8 cellular contexts compared by ENCODE assay signal in genomic region chr12:62602445-62603060, GRCh38.
A peak's percentile ranks its signal among the peaks of the same experiment; 100 is the strongest.
DNase-seq lines count a peak whose midpoint lies in the region; ATAC-seq and TF ChIP-seq lines count a peak whose summit lies in the region.

No MANE protein-coding gene starts in this region.

- H3K36me3 ChIP-seq in ACC112 (ENCODE audit: insufficient read depth, low read length): peaks cover 13% of the 10 kb centered on the region; the same call in 1 of the 2 replicates
- H3K36me3 ChIP-seq in breast epithelium: no peaks in the 10 kb centered on the region
- no peaks in the 10 kb centered on the region for H3K36me3 ChIP-seq in smooth muscle cell (ENCODE audit: low read depth)

- peaks cover 64% of the 10 kb centered on the region for H3K79me2 ChIP-seq in ACC112 (ENCODE audit: control insufficient read depth, insufficient read depth, low read length, unreplicated experiment)
- peaks cover 42% of the 10 kb centered on the region for H3K79me2 ChIP-seq in smooth muscle cell (ENCODE audit: low read depth)

- peaks cover 39% of the 10 kb centered on the region for H3K4me1 ChIP-seq in ACC112 (ENCODE audit: control insufficient read depth, insufficient read depth, low read length, unreplicated experiment)
- peaks cover 0 to 4% of the 10 kb centered on the region in 2 donors for H3K4me1 ChIP-seq in breast epithelium
- H3K4me1 ChIP-seq in smooth muscle cell (ENCODE audit: low read depth): peaks cover 28% of the 10 kb centered on the region

- H3K9me3 ChIP-seq in breast epithelium (no peaks in the 10 kb centered on the region), smooth muscle cell (replicated peaks; ENCODE audit: low read depth) (no peaks in the 10 kb centered on the region)

- intact Hi-C loops in breast epithelium (cut with DNase I; ENCODE audit: low total_unique reads): loop anchor here (5.0 kb wide), 1 partner anchor 190 kb away; no protein-coding TSS in a partner anchor

- H3K27me3 ChIP-seq in ACC112 (ENCODE audit: insufficient read depth, low read length) (no peaks in the 10 kb centered on the region), breast epithelium (no peaks in the 10 kb centered on the region), smooth muscle cell (ENCODE audit: low read depth) (no peaks in the 10 kb centered on the region)

- TF ChIP-seq CTCF in VCaP (conservative IDR thresholded peaks at IDR 0.05) (no peak), breast epithelium (IDR thresholded peaks at IDR 0.05) (no peak), smooth muscle cell (IDR thresholded peaks at IDR 0.05; ENCODE audit: borderline replicate concordance, insufficient read depth, poor library complexity, severe bottlenecking) (no peak)

- H4K20me1 ChIP-seq in smooth muscle cell (ENCODE audit: low read depth): peaks cover 37% of the 10 kb centered on the region

- H3K4me2 ChIP-seq in smooth muscle cell: peak overlapping the region; percentile 98

- peak; percentile 97 for DNase-seq in NCI-H2171 treated with DMSO at 0.1 percent for 48 hours (lab: John Stamatoyannopoulos, UW)
- DNase-seq in breast epithelium (ENCODE audit: low spot score in 2 of 2): peak; percentile 80 to 88
- DNase-seq in iPS-NIHi7 (ENCODE audit: extremely low spot score): peak; percentile 77
- peak; percentile 90 for DNase-seq in smooth muscle cell (lab: John Stamatoyannopoulos, UW; ENCODE audit: unreplicated experiment)

- H3K4me3 ChIP-seq in ACC112 (ENCODE audit: low read depth, low read length) (peak overlapping the region; percentile 87), breast epithelium (peak overlapping the region; percentile 73 to 85 (median 76)), smooth muscle cell (peak overlapping the region; percentile 90)

- H2AFZ ChIP-seq in ACC112 (ENCODE audit: low read length, unreplicated experiment) (peak overlapping the region; percentile 61), smooth muscle cell (ENCODE audit: low read depth) (peak overlapping the region; percentile 96)

- peak; percentile 60 for TF ChIP-seq POLR2A in breast epithelium (IDR thresholded peaks at IDR 0.05)

- ATAC-seq in GM18870 (IDR thresholded peaks at IDR 0.05; ENCODE audit: unreplicated experiment) (peak; percentile 71), HG03108 (IDR thresholded peaks at IDR 0.05; ENCODE audit: unreplicated experiment) (peak; percentile 66)

- peaks cover 7% of the 10 kb centered on the region for H3F3A ChIP-seq in smooth muscle cell (ENCODE audit: low read depth)

- H3K9ac ChIP-seq in smooth muscle cell (ENCODE audit: low read depth): peak overlapping the region; percentile 99

- WGBS in smooth muscle cell (ENCODE audit: low lambda C conversion rate): under 1% methylated on average over 59 of the region's 59 CpGs

- peak overlapping the region; percentile 97 for H3K27ac ChIP-seq in ACC112 (ENCODE audit: low read depth, low read length)
- peak overlapping the region; percentile 100 for H3K27ac ChIP-seq in VCaP
- H3K27ac ChIP-seq in breast epithelium: peak overlapping the region; percentile 99 to 100
- peak overlapping the region; percentile 100 for H3K27ac ChIP-seq in smooth muscle cell (ENCODE audit: low read depth)

Comparison
In these comparisons a context has a peak if more than half of its experiments do, and no peak if none do; other contexts are left out.
1. Peak in every context shown above with its lines: DNase-seq, ATAC-seq, H3K4me3 ChIP-seq and H3K27ac ChIP-seq.